Comparison of ENCODE assay signal across 1 cellular context in the genomic region with DNA sequence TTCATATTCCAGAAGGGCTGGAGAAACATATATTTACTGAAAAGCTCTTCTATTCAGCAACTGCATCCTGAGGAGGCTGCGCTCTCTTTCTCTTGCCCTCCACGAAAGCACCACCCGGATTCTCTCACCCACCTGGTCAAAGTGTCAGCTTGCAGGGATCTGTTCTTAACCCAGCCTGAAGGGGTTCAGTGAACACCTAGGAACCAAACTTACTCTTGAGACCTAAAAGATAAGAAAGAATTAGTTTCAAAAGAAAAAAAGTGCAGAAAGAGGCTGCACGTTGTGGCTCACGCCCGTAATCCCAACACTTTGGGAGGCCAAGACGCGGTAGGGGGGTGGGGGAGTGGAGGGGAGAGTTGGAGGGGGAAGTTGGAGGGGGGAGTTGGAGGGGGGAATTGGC.
TF ChIP-seq lines count a peak whose summit lies in the region.

No MANE protein-coding gene starts in this region.

TF ChIP-seq in HepG2, 621 proteins besides CTCF, POLR2A, EP300 and RAD21:
- TF ChIP-seq, protein P1, sequence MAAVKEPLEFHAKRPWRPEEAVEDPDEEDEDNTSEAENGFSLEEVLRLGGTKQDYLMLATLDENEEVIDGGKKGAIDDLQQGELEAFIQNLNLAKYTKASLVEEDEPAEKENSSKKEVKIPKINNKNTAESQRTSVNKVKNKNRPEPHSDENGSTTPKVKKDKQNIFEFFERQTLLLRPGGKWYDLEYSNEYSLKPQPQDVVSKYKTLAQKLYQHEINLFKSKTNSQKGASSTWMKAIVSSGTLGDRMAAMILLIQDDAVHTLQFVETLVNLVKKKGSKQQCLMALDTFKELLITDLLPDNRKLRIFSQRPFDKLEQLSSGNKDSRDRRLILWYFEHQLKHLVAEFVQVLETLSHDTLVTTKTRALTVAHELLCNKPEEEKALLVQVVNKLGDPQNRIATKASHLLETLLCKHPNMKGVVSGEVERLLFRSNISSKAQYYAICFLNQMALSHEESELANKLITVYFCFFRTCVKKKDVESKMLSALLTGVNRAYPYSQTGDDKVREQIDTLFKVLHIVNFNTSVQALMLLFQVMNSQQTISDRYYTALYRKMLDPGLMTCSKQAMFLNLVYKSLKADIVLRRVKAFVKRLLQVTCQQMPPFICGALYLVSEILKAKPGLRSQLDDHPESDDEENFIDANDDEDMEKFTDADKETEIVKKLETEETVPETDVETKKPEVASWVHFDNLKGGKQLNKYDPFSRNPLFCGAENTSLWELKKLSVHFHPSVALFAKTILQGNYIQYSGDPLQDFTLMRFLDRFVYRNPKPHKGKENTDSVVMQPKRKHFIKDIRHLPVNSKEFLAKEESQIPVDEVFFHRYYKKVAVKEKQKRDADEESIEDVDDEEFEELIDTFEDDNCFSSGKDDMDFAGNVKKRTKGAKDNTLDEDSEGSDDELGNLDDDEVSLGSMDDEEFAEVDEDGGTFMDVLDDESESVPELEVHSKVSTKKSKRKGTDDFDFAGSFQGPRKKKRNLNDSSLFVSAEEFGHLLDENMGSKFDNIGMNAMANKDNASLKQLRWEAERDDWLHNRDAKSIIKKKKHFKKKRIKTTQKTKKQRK (IDR thresholded peaks at IDR 0.05; ENCODE audit: low read length), result no peak
